11 cellular contexts compared by ENCODE assay signal in genomic region chr15:60901647-60902046, GRCh38.
DNase-seq lines count a peak whose midpoint lies in the region; ATAC-seq, FAIRE-seq and TF ChIP-seq lines count a peak whose summit lies in the region.
"Had no signal": no experiment of that assay in that cellular context is flagged by ENCODE, and none has a peak within 500 bp of the region (broad histone marks: within the 10 kb centered on the region; RNA-seq: fewer than 3 reads in every experiment).

No MANE protein-coding gene starts in this region.

- no peak overlapping the region for H2AFZ ChIP-seq in PC-3 (ENCODE audit: low read length)

- no peak overlapping the region for H3K4me3 ChIP-seq in HAP-1
- H3K4me3 ChIP-seq in PC-3 (ENCODE audit: low read length): no peak overlapping the region
- H3K4me3 ChIP-seq: upper lobe of right lung had no signal

- H3K9ac ChIP-seq in PC-3 (ENCODE audit: low read length): no peak overlapping the region

- H4K20me1 ChIP-seq in PC-3 (ENCODE audit: low read length): no peaks in the 10 kb centered on the region

- ATAC-seq in GM19025 (IDR thresholded peaks at IDR 0.05; ENCODE audit: low read depth, unreplicated experiment): peak; percentile 67
- peak; percentile 66 for ATAC-seq in HG02610 (IDR thresholded peaks at IDR 0.05; ENCODE audit: unreplicated experiment)
- ATAC-seq in HG03457 (IDR thresholded peaks at IDR 0.05; ENCODE audit: unreplicated experiment): peak; percentile 72
- ATAC-seq in PC-3: no peak
- ATAC-seq: upper lobe of right lung had no signal

- H3K4me1 ChIP-seq in HAP-1 (no peaks in the 10 kb centered on the region), PC-3 (ENCODE audit: insufficient read depth, low read length) (no peaks in the 10 kb centered on the region)
- H3K4me1 ChIP-seq: upper lobe of right lung had no signal

- no peak for TF ChIP-seq POLR2A in GM12892 (IDR thresholded peaks at IDR 0.05; ENCODE audit: low read depth, low read length)

- H3K36me3 ChIP-seq in HAP-1 (replicated peaks) (no peaks in the 10 kb centered on the region), PC-3 (ENCODE audit: low read depth, low read length) (no peaks in the 10 kb centered on the region)
- H3K36me3 ChIP-seq: upper lobe of right lung had no signal

- H3K27ac ChIP-seq in PC-3 (ENCODE audit: low read length): no peak overlapping the region
- H3K27ac ChIP-seq: upper lobe of right lung had no signal

- POLR2A ChIA-PET in PC-3 (lab: Charles Lee; ENCODE audit: unreplicated experiment): no interaction called here

- FAIRE-seq in GM12892 (lab: Jason Lieb, UNC): peak; percentile 88
- FAIRE-seq: H1 had no signal

- BruUV-seq in PC-3 (replicated peaks; lab: Mats Ljungman, UMichigan): no TSS peak

- DNase-seq in GM12892 (ENCODE audit: insufficient read length) (peak; percentile 8), HAP-1 (ENCODE audit: low spot score in 2 of 2) (no peak), PC-3 (no peak), NCI-H82 treated with DMSO at 0.1 percent for 48 hours (lab: John Stamatoyannopoulos, UW; ENCODE audit: unreplicated experiment) (no peak), SK-N-DZ (ENCODE audit: low spot score) (no peak)
- DNase-seq: NCI-H748 treated with DMSO at 0.1 percent for 48 hours, upper lobe of right lung had no signal

- CTCF ChIA-PET in PC-3 (lab: Charles Lee): no interaction called here

- H3F3A ChIP-seq in PC-3 (ENCODE audit: low read length, unreplicated experiment): no peaks in the 10 kb centered on the region

- H3K27me3 ChIP-seq in HAP-1 (ENCODE audit: low read depth): no peaks in the 10 kb centered on the region
- peaks cover 40% of the 10 kb centered on the region for H3K27me3 ChIP-seq in PC-3 (ENCODE audit: low read length)
- H3K27me3 ChIP-seq: upper lobe of right lung had no signal

- no peak for TF ChIP-seq CTCF in PC-3 (conservative IDR thresholded peaks at IDR 0.05; ENCODE audit: low read depth, low read length)

- no peaks in the 10 kb centered on the region; the same call in 1 of the 2 replicates for H3K9me3 ChIP-seq in HAP-1
- no peaks in the 10 kb centered on the region for H3K9me3 ChIP-seq in PC-3 (ENCODE audit: low read length)
- H3K9me3 ChIP-seq: upper lobe of right lung had no signal

- intact Hi-C loops in PC-3 (cut with micrococcal nuclease): no loop called here

- H3K9me2 ChIP-seq in PC-3 (replicated peaks; ENCODE audit: low read length): no peaks in the 10 kb centered on the region

- in situ Hi-C loops in HAP-1 (cut with MboI; ENCODE audit: low sequenced_read_pairs): no loop called here

- H3K4me2 ChIP-seq in PC-3 (ENCODE audit: low read length): no peak overlapping the region

- no peaks in the 10 kb centered on the region for H3K79me2 ChIP-seq in PC-3 (ENCODE audit: low read length)
